In the genomic region with DNA sequence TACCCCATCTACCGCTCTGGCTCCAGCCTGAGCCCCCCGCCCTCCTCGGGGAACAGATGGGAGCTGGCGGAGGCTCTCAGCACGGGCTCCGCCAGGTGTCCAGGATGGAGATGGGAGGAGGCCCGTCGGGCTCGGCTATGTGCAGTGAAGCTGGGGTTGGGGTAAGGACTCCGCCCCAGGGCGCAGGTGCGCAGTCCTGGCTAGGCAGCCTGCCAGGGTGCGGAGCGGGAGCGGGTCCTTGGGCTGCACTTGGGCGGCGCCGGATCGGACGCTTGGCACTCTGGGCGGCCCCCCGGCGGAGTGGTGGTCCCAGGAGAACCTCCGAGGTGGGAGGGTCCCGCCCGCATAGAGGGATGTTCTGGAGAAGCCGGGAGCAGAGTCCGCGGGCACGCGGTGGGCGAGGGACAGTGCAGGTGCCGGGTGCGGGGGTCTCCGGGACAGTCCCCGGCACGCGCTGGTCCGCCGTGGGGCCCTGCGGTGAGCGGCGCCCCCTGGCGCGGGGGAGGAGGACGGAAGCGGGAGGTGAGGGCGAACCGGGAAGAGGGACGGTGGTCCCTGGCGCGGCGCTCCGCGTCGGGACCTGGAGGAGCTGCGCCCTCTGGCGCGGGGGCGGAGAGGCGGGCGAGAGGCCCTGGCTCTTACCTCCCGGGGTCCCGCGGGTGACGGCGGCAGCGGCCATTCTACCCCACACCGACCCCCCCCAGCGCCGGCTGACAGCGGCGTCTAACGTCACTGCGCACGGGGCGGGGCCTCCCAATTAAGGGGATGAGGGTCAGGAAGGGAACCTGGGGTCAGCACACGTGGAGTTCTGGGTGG, we compare ENCODE assay signal across 8 cellular contexts. TPM values are rescaled to one million over a fixed set of nuclear protein-coding genes. Genes with fewer than 3 reads are reported as not detected.
DNase-seq lines count a peak whose midpoint lies in the region; ATAC-seq, FAIRE-seq and TF ChIP-seq lines count a peak whose summit lies in the region.

A gene with protein sequence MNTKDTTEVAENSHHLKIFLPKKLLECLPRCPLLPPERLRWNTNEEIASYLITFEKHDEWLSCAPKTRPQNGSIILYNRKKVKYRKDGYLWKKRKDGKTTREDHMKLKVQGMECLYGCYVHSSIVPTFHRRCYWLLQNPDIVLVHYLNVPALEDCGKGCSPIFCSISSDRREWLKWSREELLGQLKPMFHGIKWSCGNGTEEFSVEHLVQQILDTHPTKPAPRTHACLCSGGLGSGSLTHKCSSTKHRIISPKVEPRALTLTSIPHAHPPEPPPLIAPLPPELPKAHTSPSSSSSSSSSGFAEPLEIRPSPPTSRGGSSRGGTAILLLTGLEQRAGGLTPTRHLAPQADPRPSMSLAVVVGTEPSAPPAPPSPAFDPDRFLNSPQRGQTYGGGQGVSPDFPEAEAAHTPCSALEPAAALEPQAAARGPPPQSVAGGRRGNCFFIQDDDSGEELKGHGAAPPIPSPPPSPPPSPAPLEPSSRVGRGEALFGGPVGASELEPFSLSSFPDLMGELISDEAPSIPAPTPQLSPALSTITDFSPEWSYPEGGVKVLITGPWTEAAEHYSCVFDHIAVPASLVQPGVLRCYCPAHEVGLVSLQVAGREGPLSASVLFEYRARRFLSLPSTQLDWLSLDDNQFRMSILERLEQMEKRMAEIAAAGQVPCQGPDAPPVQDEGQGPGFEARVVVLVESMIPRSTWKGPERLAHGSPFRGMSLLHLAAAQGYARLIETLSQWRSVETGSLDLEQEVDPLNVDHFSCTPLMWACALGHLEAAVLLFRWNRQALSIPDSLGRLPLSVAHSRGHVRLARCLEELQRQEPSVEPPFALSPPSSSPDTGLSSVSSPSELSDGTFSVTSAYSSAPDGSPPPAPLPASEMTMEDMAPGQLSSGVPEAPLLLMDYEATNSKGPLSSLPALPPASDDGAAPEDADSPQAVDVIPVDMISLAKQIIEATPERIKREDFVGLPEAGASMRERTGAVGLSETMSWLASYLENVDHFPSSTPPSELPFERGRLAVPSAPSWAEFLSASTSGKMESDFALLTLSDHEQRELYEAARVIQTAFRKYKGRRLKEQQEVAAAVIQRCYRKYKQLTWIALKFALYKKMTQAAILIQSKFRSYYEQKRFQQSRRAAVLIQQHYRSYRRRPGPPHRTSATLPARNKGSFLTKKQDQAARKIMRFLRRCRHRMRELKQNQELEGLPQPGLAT (minus strand): TSS at position 725 of the 816 bp plus-strand sequence. CDS start 1,453 bp downstream, outside the sequence.

- peak within 1 kb of the TSS; percentile 78 for H3K4me3 ChIP-seq in A549

- H3K27ac ChIP-seq in A549: peak within 1 kb of the TSS; percentile 88 to 91

- DNase-seq in A549 (ENCODE audit: low read depth in 1 of 2, low spot score in 1 of 2) (peak; percentile 87 to 90), NCI-H345 (lab: John Stamatoyannopoulos, UW) (peak; percentile 66), cerebellum (ENCODE audit: low spot score) (peak; percentile 93), kidney glomerular epithelial cell (lab: John Stamatoyannopoulos, UW) (peak; percentile 51)
- DNase-seq in activated CD4-positive, alpha-beta T cell treated with anti-CD3 and anti-CD28 coated beads for 1 hour: peak; percentile 80
- peak; percentile 80 to 88 (median 86) for DNase-seq in stimulated activated CD4-positive, alpha-beta T cell treated with anti-CD3 and anti-CD28 coated beads, Interleukin-1b, Interleukin-23, amount 100 ng/mL, for 24 hours (ENCODE audit: low read depth in 4 of 4, low spot score in 1 of 4)

- POLR2A ChIA-PET in A549 (lab: Yijun Ruan, JAX): interaction anchor here (0.9 to 3.0 kb wide), 6 partner anchors 11 to 197 kb away, joined by 3 to 17 read pairs (median 10); a partner anchor contains a TSS

- no peaks in the 10 kb centered on the region for H3K9me3 ChIP-seq in A549

- FAIRE-seq in A549 (lab: Jason Lieb, UNC): no peak

- peak within 1 kb of the TSS; percentile 89 for H3K4me2 ChIP-seq in A549

- peak; percentile 54 for TF ChIP-seq POLR2A in A549 (IDR thresholded peaks at IDR 0.05; ENCODE audit: low read length)

- CTCF ChIA-PET in A549 (lab: Yijun Ruan, JAX): interaction anchor here (0.6 to 6.5 kb wide), 47 partner anchors 8 to 470 kb away, joined by 3 to 148 read pairs (median 6); a partner anchor contains a TSS

- TF ChIP-seq EP300 in A549 (IDR thresholded peaks at IDR 0.05): no peak

- peak; percentile 89 for ATAC-seq in A549
- peak; percentile 69 for ATAC-seq in GM18517 (IDR thresholded peaks at IDR 0.05; ENCODE audit: unreplicated experiment)
- ATAC-seq in HG03095 (IDR thresholded peaks at IDR 0.05; ENCODE audit: unreplicated experiment): peak; percentile 62

- peak; percentile 98 for TF ChIP-seq CTCF in A549 (IDR thresholded peaks at IDR 0.05)

- H3K4me1 ChIP-seq in A549: peaks cover 21% of the 10 kb centered on the region

- 2% methylated on average over 44 of the region's 78 CpGs for WGBS in A549 (ENCODE audit: missing lambda C conversion rate)

- peak; percentile 44 to 75; a peak in 4 of 5 replicates for TF ChIP-seq RAD21 in A549 (conservative IDR thresholded peaks at IDR 0.05 in 1 of 2, IDR thresholded peaks at IDR 0.05 in 1 of 2)

TF ChIP-seq in A549, 52 proteins besides CTCF, POLR2A, EP300 and RAD21 (continues in another document):
- TF ChIP-seq, protein P1, sequence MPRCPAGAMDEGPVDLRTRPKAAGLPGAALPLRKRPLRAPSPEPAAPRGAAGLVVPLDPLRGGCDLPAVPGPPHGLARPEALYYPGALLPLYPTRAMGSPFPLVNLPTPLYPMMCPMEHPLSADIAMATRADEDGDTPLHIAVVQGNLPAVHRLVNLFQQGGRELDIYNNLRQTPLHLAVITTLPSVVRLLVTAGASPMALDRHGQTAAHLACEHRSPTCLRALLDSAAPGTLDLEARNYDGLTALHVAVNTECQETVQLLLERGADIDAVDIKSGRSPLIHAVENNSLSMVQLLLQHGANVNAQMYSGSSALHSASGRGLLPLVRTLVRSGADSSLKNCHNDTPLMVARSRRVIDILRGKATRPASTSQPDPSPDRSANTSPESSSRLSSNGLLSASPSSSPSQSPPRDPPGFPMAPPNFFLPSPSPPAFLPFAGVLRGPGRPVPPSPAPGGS (IDR thresholded peaks at IDR 0.05): 0 out of 3 replicates have a peak, but pooled peaks have one; percentile 59
- TF ChIP-seq TFCP2L1 (CRISPR knock-in tag; IDR thresholded peaks at IDR 0.05): peak; percentile 64; the same call in 1 of the 2 replicates
- no peak for TF ChIP-seq ESRRA (IDR thresholded peaks at IDR 0.05; ENCODE audit: borderline replicate concordance, low read length)
- TF ChIP-seq, protein P2, sequence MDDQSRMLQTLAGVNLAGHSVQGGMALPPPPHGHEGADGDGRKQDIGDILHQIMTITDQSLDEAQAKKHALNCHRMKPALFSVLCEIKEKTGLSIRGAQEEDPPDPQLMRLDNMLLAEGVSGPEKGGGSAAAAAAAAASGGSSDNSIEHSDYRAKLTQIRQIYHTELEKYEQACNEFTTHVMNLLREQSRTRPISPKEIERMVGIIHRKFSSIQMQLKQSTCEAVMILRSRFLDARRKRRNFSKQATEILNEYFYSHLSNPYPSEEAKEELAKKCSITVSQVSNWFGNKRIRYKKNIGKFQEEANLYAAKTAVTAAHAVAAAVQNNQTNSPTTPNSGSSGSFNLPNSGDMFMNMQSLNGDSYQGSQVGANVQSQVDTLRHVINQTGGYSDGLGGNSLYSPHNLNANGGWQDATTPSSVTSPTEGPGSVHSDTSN (IDR thresholded peaks at IDR 0.05): 0 out of 2 replicates have a peak, but pooled peaks have one; percentile 46
- peak; percentile 71 for TF ChIP-seq SMC3 (IDR thresholded peaks at IDR 0.05)
- TF ChIP-seq HOXA7 (CRISPR knock-in tag; IDR thresholded peaks at IDR 0.05): no peak
- TF ChIP-seq RFX5 (IDR thresholded peaks at IDR 0.05): no peak
- TF ChIP-seq PHF8 (IDR thresholded peaks at IDR 0.05; ENCODE audit: borderline replicate concordance, low read depth): peak; percentile 66; the same call in 1 of the 2 replicates
- no peak for TF ChIP-seq EHMT2 (IDR thresholded peaks at IDR 0.05; ENCODE audit: low read depth)
- TF ChIP-seq SREBF2 (IDR thresholded peaks at IDR 0.05): no peak
- TF ChIP-seq CHD4 (IDR thresholded peaks at IDR 0.05; ENCODE audit: borderline replicate concordance): peak; percentile 73; the same call in 1 of the 2 replicates
- TF ChIP-seq KDM5A (IDR thresholded peaks at IDR 0.05): peak; percentile 75
- TF ChIP-seq, protein P3, sequence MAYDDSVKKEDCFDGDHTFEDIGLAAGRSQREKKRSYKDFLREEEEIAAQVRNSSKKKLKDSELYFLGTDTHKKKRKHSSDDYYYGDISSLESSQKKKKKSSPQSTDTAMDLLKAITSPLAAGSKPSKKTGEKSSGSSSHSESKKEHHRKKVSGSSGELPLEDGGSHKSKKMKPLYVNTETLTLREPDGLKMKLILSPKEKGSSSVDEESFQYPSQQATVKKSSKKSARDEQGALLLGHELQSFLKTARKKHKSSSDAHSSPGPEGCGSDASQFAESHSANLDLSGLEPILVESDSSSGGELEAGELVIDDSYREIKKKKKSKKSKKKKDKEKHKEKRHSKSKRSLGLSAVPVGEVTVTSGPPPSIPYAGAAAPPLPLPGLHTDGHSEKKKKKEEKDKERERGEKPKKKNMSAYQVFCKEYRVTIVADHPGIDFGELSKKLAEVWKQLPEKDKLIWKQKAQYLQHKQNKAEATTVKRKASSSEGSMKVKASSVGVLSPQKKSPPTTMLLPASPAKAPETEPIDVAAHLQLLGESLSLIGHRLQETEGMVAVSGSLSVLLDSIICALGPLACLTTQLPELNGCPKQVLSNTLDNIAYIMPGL (CRISPR knock-in tag; IDR thresholded peaks at IDR 0.05; ENCODE audit: borderline replicate concordance): peak; percentile 98
- TF ChIP-seq POLR2AphosphoS2 (conservative IDR thresholded peaks at IDR 0.05; ENCODE audit: low read length): no peak
- TF ChIP-seq HOXB13 (CRISPR knock-in tag; IDR thresholded peaks at IDR 0.05; ENCODE audit: low read depth): no peak
- no peak for TF ChIP-seq EHF (CRISPR knock-in tag; IDR thresholded peaks at IDR 0.05)
- TF ChIP-seq FOSL2 (IDR thresholded peaks at IDR 0.05): no peak
- TF ChIP-seq FOSL2 (CRISPR knock-in tag; IDR thresholded peaks at IDR 0.05): no peak
- TF ChIP-seq JUN (IDR thresholded peaks at IDR 0.05): peak; percentile 58 to 92; a peak in 4 of 5 replicates
- no peak for TF ChIP-seq FOXS1 (CRISPR knock-in tag; IDR thresholded peaks at IDR 0.05)
- peak; percentile 62; the same call in 1 of the 2 replicates for TF ChIP-seq MAZ (IDR thresholded peaks at IDR 0.05; ENCODE audit: borderline replicate concordance, low read depth, low read length)

RNA-seq across cellular contexts. Expression of the gene that starts here (rescaled TPM):
- polyA plus RNA-seq in A549 (2011; rRNA removed): 12.4 and 17.7 TPM in 2 replicates
- polyA plus RNA-seq in A549 (2012; cell fraction: cytosol; rRNA removed): 25.8 and 28.1 TPM in 2 replicates
- polyA plus RNA-seq in A549 (2012; cell fraction: nucleus; rRNA removed): 133 and 137 TPM in 2 replicates
- 30.1 to 33.8 TPM (median 30.3 TPM) in 3 replicates for polyA plus RNA-seq in A549 (2017; fragmentation: RNase III; extraction: RNeasy Plus Mini Kit Qiagen cat#74134 plus additional on column Dnase treatment)
- polyA minus RNA-seq in A549 (2011; rRNA and poly(A)+ RNA removed): 14.2 and 16.1 TPM in 2 replicates
- total RNA-seq in cerebellum: 10.0 TPM

Comparison
In these comparisons a context has a peak if more than half of its experiments do, and no peak if none do; other contexts are left out.
1. Peak in every context shown above with its lines: DNase-seq, ATAC-seq, H3K4me3 ChIP-seq and H3K27ac ChIP-seq.